In the genomic region with DNA sequence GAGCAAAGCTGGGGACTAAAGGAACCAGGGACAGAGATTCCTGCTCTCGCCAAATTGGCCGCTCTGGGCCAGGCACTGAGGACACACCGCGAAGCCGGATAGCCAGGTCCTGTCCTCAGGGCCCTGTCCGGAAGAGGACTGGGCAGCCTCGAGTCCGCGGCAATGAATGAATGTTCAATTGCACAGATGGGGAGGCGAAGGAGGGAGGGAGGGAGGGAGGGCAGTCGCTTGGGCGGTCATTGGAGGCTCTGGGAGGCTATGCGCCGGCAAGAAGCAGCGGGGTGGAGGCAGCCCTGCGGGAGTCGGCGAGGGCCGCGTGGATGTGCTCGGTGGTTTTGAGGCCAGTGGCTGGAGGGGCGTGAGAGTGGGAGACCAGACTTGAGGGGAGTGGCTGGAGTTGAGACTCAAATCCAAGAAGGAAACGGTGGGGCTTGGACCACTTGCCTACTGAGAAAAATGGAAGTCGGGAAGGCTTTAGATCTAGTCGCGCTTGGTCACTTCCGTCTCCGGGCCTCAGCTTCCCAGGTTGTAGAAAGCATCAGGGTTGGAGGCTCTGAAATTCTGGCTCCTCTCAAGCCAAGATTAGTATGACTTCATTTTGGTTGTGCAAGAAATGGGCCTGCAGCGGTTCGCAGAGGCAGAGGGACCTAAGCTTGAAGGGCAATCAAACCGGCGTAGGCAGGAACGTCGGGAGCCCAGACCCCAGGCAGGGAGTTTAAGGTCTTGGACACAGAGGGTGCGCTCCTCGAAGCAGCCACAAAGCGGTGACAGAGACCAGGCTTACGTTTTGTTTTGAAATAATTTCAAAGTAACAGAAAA, we compare ENCODE assay signal across 8 cellular contexts.
A peak's percentile ranks its signal among the peaks of the same experiment; 100 is the strongest.
DNase-seq lines count a peak whose midpoint lies in the region; ATAC-seq and TF ChIP-seq lines count a peak whose summit lies in the region.

No MANE protein-coding gene starts in this region.

- DNase-seq in NCI-H2227 (lab: John Stamatoyannopoulos, UW; ENCODE audit: unreplicated experiment), result peak; percentile 82
- DNase-seq in kidney tubule cell (ENCODE audit: low spot score), result peak; percentile 85
- DNase-seq in stimulated activated CD4-positive, alpha-beta T cell treated with anti-CD3 and anti-CD28 coated beads, Interleukin-15, amount 100 ng/mL, for 24 hours, result peak; percentile 73
- no peak for DNase-seq in NCI-H446 treated with DMSO at 0.1 percent for 48 hours (lab: John Stamatoyannopoulos, UW)

- H3K27ac ChIP-seq in cingulate gyrus (ENCODE audit: low read depth, low read length), result peak overlapping the region; percentile 79

- ATAC-seq in HG02973 (IDR thresholded peaks at IDR 0.05; ENCODE audit: unreplicated experiment), result peak; percentile 47
- peak; percentile 53 to 57 for ATAC-seq in activated CD4-positive, CD25-positive, alpha-beta regulatory T cell treated with anti-CD3 and anti-CD28 coated beads, Interleukin-2, amount 50 U/mL, for 24 hours

- H3K4me3 ChIP-seq in GM12875 (ENCODE audit: low read depth, low read length), result peak overlapping the region; percentile 87

- peak; percentile 88 for TF ChIP-seq CTCF in GM12875 (IDR thresholded peaks at IDR 0.05; ENCODE audit: borderline replicate concordance, insufficient read depth, low read depth, low read length)
